Comparison of ENCODE assay signal across 1 cellular context in genomic region chr16:53502331-53503269, GRCh38.
TF ChIP-seq lines count a peak whose summit lies in the region.

Gene AKTIP, minus strand, starts transcription at chr16:53503209. Its CDS starts 2,950 bp downstream, at chr16:53500259.

TF ChIP-seq in HepG2, 621 proteins besides CTCF, POLR2A, EP300 and RAD21 (continued from another document and continues in another):
- TF ChIP-seq NONO (IDR thresholded peaks at IDR 0.05) = no peak
- peak; percentile 7; the same call in 1 of the 2 replicates for TF ChIP-seq NONO (CRISPR knock-in tag; conservative IDR thresholded peaks at IDR 0.05)
- TF ChIP-seq CREB3 (CRISPR knock-in tag; IDR thresholded peaks at IDR 0.05) = 0 out of 2 replicates have a peak, but pooled peaks have one; percentile 35
- peak; percentile 37; the same call in 1 of the 2 replicates for TF ChIP-seq ETS1 (CRISPR knock-in tag; IDR thresholded peaks at IDR 0.05)
- TF ChIP-seq HOXA9 (CRISPR knock-in tag; IDR thresholded peaks at IDR 0.05; ENCODE audit: borderline replicate concordance) = peak; percentile 18; the same call in 1 of the 2 replicates
- 0 out of 2 replicates have a peak, but pooled peaks have one; percentile 8 for TF ChIP-seq THRA (CRISPR knock-in tag; IDR thresholded peaks at IDR 0.05; ENCODE audit: borderline replicate concordance)
- TF ChIP-seq PATZ1 (CRISPR knock-in tag; IDR thresholded peaks at IDR 0.05) = peak; percentile 75
- peak; percentile 34; the same call in 1 of the 2 replicates for TF ChIP-seq SAFB2 (CRISPR knock-in tag; IDR thresholded peaks at IDR 0.05; ENCODE audit: borderline replicate concordance, low read depth)
- TF ChIP-seq ZNF382 (CRISPR knock-in tag; IDR thresholded peaks at IDR 0.05; ENCODE audit: borderline replicate concordance) = no peak
- no peak for TF ChIP-seq PCBP2 (optimal IDR thresholded peaks at IDR 0.05; ENCODE audit: low read depth, low read length, poor library complexity, severe bottlenecking)
- peak; percentile 67; the same call in 1 of the 2 replicates for TF ChIP-seq BORCS8-MEF2B (CRISPR knock-in tag; IDR thresholded peaks at IDR 0.05)
- TF ChIP-seq POGK (CRISPR knock-in tag; conservative IDR thresholded peaks at IDR 0.05) = peak; percentile 34; the same call in 1 of the 2 replicates
- no peak for TF ChIP-seq MNT (IDR thresholded peaks at IDR 0.05)
- peak; percentile 48; the same call in 1 of the 2 replicates for TF ChIP-seq ZSCAN12 (CRISPR knock-in tag; IDR thresholded peaks at IDR 0.05)
- 0 out of 2 replicates have a peak, but pooled peaks have one; percentile 2 for TF ChIP-seq KLF6 (CRISPR knock-in tag; IDR thresholded peaks at IDR 0.05)
- 0 out of 2 replicates have a peak, but pooled peaks have one; percentile 45 for TF ChIP-seq ZNF333 (CRISPR knock-in tag; IDR thresholded peaks at IDR 0.05; ENCODE audit: borderline replicate concordance)
- TF ChIP-seq ZNF605 (CRISPR knock-in tag; IDR thresholded peaks at IDR 0.05) = peak; percentile 79
- TF ChIP-seq AKAP8 (CRISPR knock-in tag; IDR thresholded peaks at IDR 0.05) = 0 out of 2 replicates have a peak, but pooled peaks have one; percentile 30
- no peak for TF ChIP-seq GTF2F1 (IDR thresholded peaks at IDR 0.05; ENCODE audit: low read length)
- TF ChIP-seq GABPB1 (CRISPR knock-in tag; IDR thresholded peaks at IDR 0.05) = peak; percentile 55; the same call in 1 of the 2 replicates
- 0 out of 2 replicates have a peak, but pooled peaks have one; percentile 5 for TF ChIP-seq CEBPB (IDR thresholded peaks at IDR 0.05; ENCODE audit: borderline replicate concordance, low read depth, low read length)
- peak; percentile 67; the same call in 1 of the 2 replicates for TF ChIP-seq ARID4A (CRISPR knock-in tag; IDR thresholded peaks at IDR 0.05; ENCODE audit: borderline replicate concordance)
- peak; percentile 89; the same call in 1 of the 2 replicates for TF ChIP-seq ZNF790 (CRISPR knock-in tag; IDR thresholded peaks at IDR 0.05; ENCODE audit: borderline replicate concordance)
- TF ChIP-seq MAFG (CRISPR knock-in tag; IDR thresholded peaks at IDR 0.05) = 0 out of 2 replicates have a peak, but pooled peaks have one; percentile 23
- peak; percentile 16 to 44; a peak in 2 of 4 replicates for TF ChIP-seq HMGXB4 (CRISPR knock-in tag; IDR thresholded peaks at IDR 0.05; ENCODE audit: borderline replicate concordance in 1 of 2, low read depth in 1 of 2)
- TF ChIP-seq AGO1 (IDR thresholded peaks at IDR 0.05; ENCODE audit: low read depth, low read length, poor library complexity, severe bottlenecking) = peak; percentile 57
- TF ChIP-seq ZNF841 (CRISPR knock-in tag; IDR thresholded peaks at IDR 0.05; ENCODE audit: borderline replicate concordance) = no peak
- TF ChIP-seq MXD1 (CRISPR knock-in tag; IDR thresholded peaks at IDR 0.05) = peak; percentile 65
- TF ChIP-seq BRD4 (CRISPR knock-in tag; IDR thresholded peaks at IDR 0.05) = peak; percentile 65; the same call in 1 of the 2 replicates
- TF ChIP-seq THAP11 (CRISPR knock-in tag; IDR thresholded peaks at IDR 0.05) = 0 out of 2 replicates have a peak, but pooled peaks have one; percentile 4
- TF ChIP-seq SAP130 (CRISPR knock-in tag; IDR thresholded peaks at IDR 0.05; ENCODE audit: low read depth) = peak; percentile 53
- peak; percentile 68; the same call in 1 of the 2 replicates for TF ChIP-seq PAX8 (CRISPR knock-in tag; IDR thresholded peaks at IDR 0.05; ENCODE audit: borderline replicate concordance)
- peak; percentile 69; the same call in 1 of the 2 replicates for TF ChIP-seq PAWR (CRISPR knock-in tag; IDR thresholded peaks at IDR 0.05; ENCODE audit: borderline replicate concordance)
- TF ChIP-seq MIER2 (CRISPR knock-in tag; IDR thresholded peaks at IDR 0.05) = no peak
- TF ChIP-seq ZNF274 (CRISPR knock-in tag; IDR thresholded peaks at IDR 0.05) = no peak; the same call in 1 of the 2 replicates
- TF ChIP-seq ARNT2 (CRISPR knock-in tag; IDR thresholded peaks at IDR 0.05; ENCODE audit: low read depth) = peak; percentile 82
- peak; percentile 78; the same call in 1 of the 2 replicates for TF ChIP-seq MAF1 (CRISPR knock-in tag; IDR thresholded peaks at IDR 0.05; ENCODE audit: borderline replicate concordance)
- no peak for TF ChIP-seq IRF1 (CRISPR knock-in tag; IDR thresholded peaks at IDR 0.05; ENCODE audit: low read depth)
- TF ChIP-seq ZNF772 (CRISPR knock-in tag; IDR thresholded peaks at IDR 0.05) = peak; percentile 3; the same call in 1 of the 2 replicates
- no peak for TF ChIP-seq CENPBD1 (CRISPR knock-in tag; IDR thresholded peaks at IDR 0.05; ENCODE audit: borderline replicate concordance, low read depth)
